In the genomic region with DNA sequence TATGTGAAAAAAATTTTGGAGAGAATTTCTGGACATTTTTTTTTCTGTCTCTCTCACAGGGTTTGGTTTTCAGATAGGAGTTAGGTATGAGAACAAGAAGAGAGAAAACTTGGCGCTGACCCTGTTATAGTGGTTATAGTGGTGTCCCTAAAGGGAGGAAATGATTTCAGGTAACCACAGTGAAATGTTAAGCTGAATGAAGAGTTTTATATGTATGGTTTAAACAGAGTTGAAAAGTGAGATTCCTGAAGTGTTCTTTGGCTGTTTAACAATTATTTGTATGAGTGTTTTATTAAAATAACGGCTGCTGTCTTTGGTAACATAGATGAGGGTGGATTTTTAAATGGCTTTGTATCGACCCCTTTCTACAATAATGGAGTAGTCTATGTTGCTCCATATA, we compare ENCODE assay signal across 12 cellular contexts. TPM values are rescaled to one million over a fixed set of nuclear protein-coding genes. Genes with fewer than 3 reads are reported as not detected.
DNase-seq lines count a peak whose midpoint lies in the region; ATAC-seq, FAIRE-seq and TF ChIP-seq lines count a peak whose summit lies in the region.
"Had no signal": no experiment of that assay in that cellular context is flagged by ENCODE, and none has a peak within 500 bp of the region (broad histone marks: within the 10 kb centered on the region; RNA-seq: fewer than 3 reads in every experiment).

No MANE protein-coding gene starts in this region.

- POLR2A ChIA-PET in MCF 10A (lab: Yijun Ruan, JAX) = interaction anchor here (1.1 to 6.2 kb wide), 4 partner anchors 8 to 63 kb away, joined by 3 to 90 read pairs (median 6); a partner anchor contains a TSS

- H3K27ac Mint-ChIP-seq in MCF 10A (ENCODE audit: low read depth, unreplicated experiment) = peak overlapping the region; percentile 80
- peak overlapping the region; percentile 55 for H3K27ac Mint-ChIP-seq in chondrocyte (ENCODE audit: unreplicated experiment)
- peak overlapping the region; percentile 32 for H3K27ac Mint-ChIP-seq in stimulated activated naive B cell treated with anti-CD40 and anti-IgM and Interleukin-4, amounts not matched to agents 10 μg/mL and 1 μg/mL and 100 μg/mL, for 72 hours
- H3K27ac Mint-ChIP-seq in activated naive CD4-positive, alpha-beta T cell treated with anti-CD3 and anti-CD28 coated beads, Interleukin-2, amount 50 U/mL, for 72 hours = peak overlapping the region in 1 of 2 donors; percentile 19

- H3K9me3 Mint-ChIP-seq in MCF 10A (ENCODE audit: unreplicated experiment) (no peaks in the 10 kb centered on the region), chondrocyte (ENCODE audit: low read depth) (no peaks in the 10 kb centered on the region)
- no peaks in the 10 kb centered on the region for H3K9me3 Mint-ChIP-seq in stimulated activated naive B cell treated with anti-CD40 and anti-IgM and Interleukin-4, amounts not matched to agents 10 μg/mL and 1 μg/mL and 100 μg/mL, for 72 hours
- no peaks in the 10 kb centered on the region for H3K9me3 Mint-ChIP-seq in activated naive CD4-positive, alpha-beta T cell treated with anti-CD3 and anti-CD28 coated beads, Interleukin-2, amount 50 U/mL, for 72 hours

- no peaks in the 10 kb centered on the region for H3K27me3 ChIP-seq in breast epithelium

- peaks cover 58% of the 10 kb centered on the region for H3K4me1 Mint-ChIP-seq in MCF 10A (ENCODE audit: insufficient read depth, unreplicated experiment)
- H3K4me1 Mint-ChIP-seq in chondrocyte (ENCODE audit: low read depth) = peaks cover 91% of the 10 kb centered on the region
- peaks cover 41 to 78% of the 10 kb centered on the region in 2 donors for H3K4me1 Mint-ChIP-seq in stimulated activated naive B cell treated with anti-CD40 and anti-IgM and Interleukin-4, amounts not matched to agents 10 μg/mL and 1 μg/mL and 100 μg/mL, for 72 hours

- no peak for TF ChIP-seq CTCF in MCF 10A (IDR thresholded peaks at IDR 0.05; ENCODE audit: unreplicated experiment)
- TF ChIP-seq CTCF in breast epithelium (IDR thresholded peaks at IDR 0.05) = no peak
- no peak for TF ChIP-seq CTCF in chondrocyte (IDR thresholded peaks at IDR 0.05)
- no peak for TF ChIP-seq CTCF in kidney (IDR thresholded peaks at IDR 0.05; ENCODE audit: borderline replicate concordance, extremely low read depth, insufficient read depth)

- peaks cover 0 to 19% of the 10 kb centered on the region in 2 donors for H3K4me1 ChIP-seq in breast epithelium
- peaks cover 32 to 35% of the 10 kb centered on the region in 2 donors for H3K4me1 ChIP-seq in kidney (ENCODE audit: control insufficient read depth in 1 of 2, insufficient read depth in 1 of 2, low read depth in 1 of 2, low read length in 2 of 2)

- intact Hi-C loops in MCF 10A (cut with micrococcal nuclease) = no loop called here
- intact Hi-C loops in breast epithelium (cut with DNase I; ENCODE audit: low total_unique reads) = no loop called here
- intact Hi-C loops in kidney (cut with DNase I) = no loop called here

- H3K4me3 ChIP-seq in breast epithelium (no peak overlapping the region), SK-N-MC (peak overlapping the region; percentile 96; the same call in 1 of the 2 replicates), kidney (ENCODE audit: low read length in 2 of 2) (no peak overlapping the region)

- FAIRE-seq in kidney (lab: Jason Lieb, UNC) = no peak

- CTCF ChIA-PET in MCF 10A (lab: Yijun Ruan, JAX) = interaction anchor here (0.6 to 1.4 kb wide), 3 partner anchors 12 to 728 kb away, joined by 3 to 5 read pairs (median 3); no protein-coding TSS in a partner anchor

- H3K9me3 ChIP-seq in breast epithelium (no peaks in the 10 kb centered on the region), SK-N-MC (ENCODE audit: low read depth, low read length) (no peaks in the 10 kb centered on the region), kidney (ENCODE audit: control insufficient read depth in 1 of 2, low read length in 2 of 2) (no peaks in the 10 kb centered on the region)

- H3K4me3 Mint-ChIP-seq in MCF 10A (ENCODE audit: unreplicated experiment) = peak overlapping the region; percentile 42
- no peak overlapping the region for H3K4me3 Mint-ChIP-seq in chondrocyte (ENCODE audit: unreplicated experiment)
- peak overlapping the region in 1 of 2 donors; percentile 17 for H3K4me3 Mint-ChIP-seq in stimulated activated naive B cell treated with anti-CD40 and anti-IgM and Interleukin-4, amounts not matched to agents 10 μg/mL and 1 μg/mL and 100 μg/mL, for 72 hours

- ATAC-seq in stimulated activated naive B cell treated with anti-CD40 and anti-IgM and Interleukin-4, amounts not matched to agents 10 μg/mL and 1 μg/mL and 100 μg/mL, for 72 hours (replicated peaks) = no peak
- no peak for ATAC-seq in GM21737 (IDR thresholded peaks at IDR 0.05; ENCODE audit: unreplicated experiment)
- no peak for ATAC-seq in activated naive CD4-positive, alpha-beta T cell treated with anti-CD3 and anti-CD28 coated beads, Interleukin-2, amount 50 U/mL, for 72 hours

- DNase-seq in MCF 10A (ENCODE audit: unreplicated experiment) = no peak
- DNase-seq in breast epithelium (ENCODE audit: low spot score in 2 of 2) = no peak
- DNase-seq in SK-N-MC (ENCODE audit: low read depth, low spot score) = no peak
- DNase-seq in chondrocyte (ENCODE audit: low spot score) = no peak
- no peak for DNase-seq in stimulated activated naive B cell treated with anti-CD40 and anti-IgM and Interleukin-4, amounts not matched to agents 10 μg/mL and 1 μg/mL and 100 μg/mL, for 72 hours
- no peak for DNase-seq in kidney
- no peak for DNase-seq in activated naive CD4-positive, alpha-beta T cell treated with anti-CD3 and anti-CD28 coated beads, Interleukin-2, amount 50 U/mL, for 72 hours (ENCODE audit: low spot score in 2 of 2)
- DNase-seq: activated CD4-positive, alpha-beta T cell treated with anti-CD3 and anti-CD28 coated beads for 4 hours; erythroblast; head of caudate nucleus; SW 1271 had no signal

- no TSS peak for BruUV-seq in MCF 10A (replicated peaks; lab: Mats Ljungman, UMichigan)

- H3K27me3 Mint-ChIP-seq in MCF 10A (ENCODE audit: insufficient read depth, unreplicated experiment) (no peaks in the 10 kb centered on the region), chondrocyte (ENCODE audit: low read depth) (no peaks in the 10 kb centered on the region)
- H3K27me3 Mint-ChIP-seq in stimulated activated naive B cell treated with anti-CD40 and anti-IgM and Interleukin-4, amounts not matched to agents 10 μg/mL and 1 μg/mL and 100 μg/mL, for 72 hours = no peaks in the 10 kb centered on the region

- H3K36me3 Mint-ChIP-seq in MCF 10A (ENCODE audit: insufficient read depth, unreplicated experiment) (peaks cover 59% of the 10 kb centered on the region), chondrocyte (ENCODE audit: low read depth) (peaks cover 14% of the 10 kb centered on the region)
- H3K36me3 Mint-ChIP-seq in stimulated activated naive B cell treated with anti-CD40 and anti-IgM and Interleukin-4, amounts not matched to agents 10 μg/mL and 1 μg/mL and 100 μg/mL, for 72 hours = peaks cover 29 to 63% of the 10 kb centered on the region in 2 donors
- H3K36me3 Mint-ChIP-seq in activated naive CD4-positive, alpha-beta T cell treated with anti-CD3 and anti-CD28 coated beads, Interleukin-2, amount 50 U/mL, for 72 hours = peaks cover 45 to 71% of the 10 kb centered on the region in 2 donors

- H3K9ac ChIP-seq in SK-N-MC (ENCODE audit: insufficient read length) = peak overlapping the region; percentile 98
- H3K9ac ChIP-seq in kidney (ENCODE audit: low read length in 2 of 2) = no peak overlapping the region

- H3K27ac ChIP-seq in breast epithelium = no peak overlapping the region
- H3K27ac ChIP-seq in SK-N-MC = no peak overlapping the region
- H3K27ac ChIP-seq in kidney (ENCODE audit: low read depth in 2 of 2, low read length in 2 of 2) = no peak overlapping the region

- H3K36me3 ChIP-seq in breast epithelium = peaks cover 4% of the 10 kb centered on the region
- peaks cover 80% of the 10 kb centered on the region for H3K36me3 ChIP-seq in SK-N-MC (ENCODE audit: insufficient read depth, low read length)
- H3K36me3 ChIP-seq in kidney (ENCODE audit: control insufficient read depth in 1 of 2, insufficient read depth in 2 of 2, low read length in 2 of 2) = peaks cover 7 to 19% of the 10 kb centered on the region in 2 donors

- no peak for TF ChIP-seq POLR2A in breast epithelium (IDR thresholded peaks at IDR 0.05)

RNA-seq across cellular contexts. Expression of a gene that starts 6.3 kb away (rescaled TPM):
- total RNA-seq in MCF 10A (2022) = 31.4 and 35.9 TPM in 2 replicates
- total RNA-seq in breast epithelium = 10 to 100 TPM; 33.4 to 47.1 (median 35.4) TPM
- 17.4 to 21.3 TPM (median 19.0 TPM) in 3 replicates for total RNA-seq in chondrocyte
- total RNA-seq in kidney = 27.8 TPM
- polyA plus RNA-seq in kidney (ENCODE audit: insufficient read depth, low read depth, low replicate concordance) = 2.2 TPM
- total RNA-seq in activated naive CD4-positive, alpha-beta T cell treated with anti-CD3 and anti-CD28 coated beads, Interleukin-2, amount 50 U/mL, for 72 hours = 100 to 1,000 TPM in 1 of 2 donors, 10 to 100 TPM in 1; 71.0 to 173 TPM

RNA-seq across cellular contexts. Expression of a gene that starts 45.3 kb away (rescaled TPM):
- 9.8 and 11.0 TPM in 2 replicates for total RNA-seq in MCF 10A (2022)
- 10 to 100 TPM in 2 of 3 donors, under 1 TPM in 1; 0.96 to 31.5 (median 14.4) TPM for total RNA-seq in breast epithelium
- total RNA-seq in chondrocyte = 16.5 to 23.9 TPM (median 17.0 TPM) in 3 replicates
- total RNA-seq in kidney = 53.1 TPM
- 51.8 TPM for polyA plus RNA-seq in kidney (ENCODE audit: insufficient read depth, low read depth, low replicate concordance)
- under 1 TPM; 0.45 to 0.87 TPM for total RNA-seq in activated naive CD4-positive, alpha-beta T cell treated with anti-CD3 and anti-CD28 coated beads, Interleukin-2, amount 50 U/mL, for 72 hours
